ENCODE assay signal across 16 cellular contexts in genomic region chr1:98389809-98390208, GRCh38.
DNase-seq lines count a peak whose midpoint lies in the region; ATAC-seq, FAIRE-seq and TF ChIP-seq lines count a peak whose summit lies in the region.
"Had no signal": no experiment of that assay in that cellular context is flagged by ENCODE, and none has a peak within 500 bp of the region (broad histone marks: within the 10 kb centered on the region; RNA-seq: fewer than 3 reads in every experiment).

No MANE protein-coding gene starts in this region.

- peak; percentile 23 for DNase-seq in AG08396 (ENCODE audit: low spot score)
- DNase-seq in LHCN-M2 (ENCODE audit: low read depth) = peak; percentile 67
- DNase-seq in bronchial epithelial cell (ENCODE audit: low read depth) = peak; percentile 80
- no peak for DNase-seq in immature natural killer cell
- no peak for DNase-seq in activated gamma-delta T cell (lab: John Stamatoyannopoulos, UW)
- no peak for DNase-seq in NCI-H2107 (lab: John Stamatoyannopoulos, UW)
- no peak for DNase-seq in SKM-1 treated with dmso at 0.1 percent for 144 hours (lab: John Stamatoyannopoulos, UW; ENCODE audit: unreplicated experiment)
- DNase-seq: activated CD8-positive, alpha-beta memory T cell treated with anti-CD3 and anti-CD28 coated beads for 24 hours; activated naive CD4-positive, alpha-beta T cell treated with Interleukin-2 at 50 U/mL for 16 hours; NCI-H1694 treated with DMSO at 0.1 percent for 48 hours; NCI-H82; SHP77; transverse colon had no signal

- FAIRE-seq in bronchial epithelial cell (lab: Jason Lieb, UNC) = no peak
- FAIRE-seq: K562 had no signal

- H3K36me3 Mint-ChIP-seq in immature natural killer cell = peaks cover 0 to 6% (median 0%) of the 10 kb centered on the region in 3 donors

- no peak for TF ChIP-seq CTCF in bronchial epithelial cell (IDR thresholded peaks at IDR 0.05; ENCODE audit: insufficient read depth, low read length, severe bottlenecking)

- H3K4me3 Mint-ChIP-seq in immature natural killer cell = peak overlapping the region in 3 of 5 donors; percentile 14 to 57 (median 50)
- H3K4me3 Mint-ChIP-seq: B cell had no signal

- no peaks in the 10 kb centered on the region for H3K9me3 Mint-ChIP-seq in immature natural killer cell

- H3K27me3 ChIP-seq in bronchial epithelial cell (ENCODE audit: control insufficient read depth, insufficient read depth, low read length) = no peaks in the 10 kb centered on the region
- H3K27me3 ChIP-seq: transverse colon had no signal

- no peak overlapping the region for H3K4me3 ChIP-seq in bronchial epithelial cell (ENCODE audit: low read depth, low read length)
- H3K4me3 ChIP-seq: K562, transverse colon had no signal

- H3K36me3 ChIP-seq in bronchial epithelial cell (ENCODE audit: control insufficient read depth, insufficient read depth, low read length) = no peaks in the 10 kb centered on the region
- H3K36me3 ChIP-seq: transverse colon had no signal

- peaks cover 34 to 61% of the 10 kb centered on the region in 2 donors for H3K4me1 Mint-ChIP-seq in immature natural killer cell

- H3K27ac Mint-ChIP-seq in immature natural killer cell = no peak overlapping the region
- H3K27ac Mint-ChIP-seq: B cell had no signal

- ATAC-seq in HG03469 (IDR thresholded peaks at IDR 0.05; ENCODE audit: unreplicated experiment) = no peak
- ATAC-seq: K562 had no signal

- H3K27me3 Mint-ChIP-seq in immature natural killer cell (ENCODE audit: low read depth in 3 of 3) = peaks cover 0 to 2% (median 1%) of the 10 kb centered on the region in 3 donors
- H3K27me3 Mint-ChIP-seq: B cell had no signal

Comparison
In these comparisons a context has a peak if more than half of its experiments do, and no peak if none do; other contexts are left out.
1. DNase-seq: peak in AG08396 (single experiment), LHCN-M2 (single experiment) and bronchial epithelial cell (single experiment); none in immature natural killer cell (0 of 3), activated gamma-delta T cell (single experiment), NCI-H2107 (single experiment) and SKM-1 treated with dmso at 0.1 percent for 144 hours (single experiment).